In genomic region chr7:86920154-86920553, GRCh38 we compare ENCODE assay signal across 21 cellular contexts.
"Had no signal": no experiment of that assay in that cellular context is flagged by ENCODE, and none has a peak within 500 bp of the region (broad histone marks: within the 10 kb centered on the region; RNA-seq: fewer than 3 reads in every experiment).

No MANE protein-coding gene starts in this region.

- ATAC-seq: activated CD4-positive, alpha-beta T cell treated with anti-CD3 and anti-CD28 coated beads for 36 hours; activated T-helper 17 cell treated with anti-CD3 and anti-CD28 coated beads, Interleukin-2, amount 50 U/mL, for 72 hours; Panc1 had no signal

- DNase-seq: activated CD4-positive, alpha-beta memory T cell treated with anti-CD3 and anti-CD28 coated beads, Interleukin-2, amount 10 ng/mL, durations not matched to agents 7 days and 5 days; activated CD4-positive, alpha-beta T cell treated with anti-CD3 and anti-CD28 coated beads for 36 hours; activated CD4-positive, alpha-beta T cell treated with anti-CD3 and anti-CD28 coated beads, Interleukin-2, amount 50 U/mL, for 1 hour; activated gamma-delta T cell; activated naive CD4-positive, alpha-beta T cell treated with anti-CD3 and anti-CD28 coated beads for 36 hours; activated T-cell treated with anti-CD3 and anti-CD28 coated beads for 4 hours; activated T-cell treated with anti-CD3 and anti-CD28 coated beads, Interleukin-2, amount 50 U/mL, for 48 hours; amygdala; IMR-90; KG1; NCI-H1092 treated with DMSO at 0.1 percent for 48 hours; NCI-H1417 treated with DMSO at 0.1 percent for 48 hours; NCI-H1694; NCI-H446; NCI-H774; Right ventricle myocardium superior; SJCRH30; SK-N-SH; T-helper 1 cell had no signal
